Comparison of ENCODE assay signal across 20 cellular contexts in genomic region chr3:86949850-86950249, GRCh38. TPM values are rescaled to one million over a fixed set of nuclear protein-coding genes. Genes with fewer than 3 reads are reported as not detected.
"Had no signal": no experiment of that assay in that cellular context is flagged by ENCODE, and none has a peak within 500 bp of the region (broad histone marks: within the 10 kb centered on the region; RNA-seq: fewer than 3 reads in every experiment).

No MANE protein-coding gene starts in this region.

- DNase-seq: activated CD4-positive, alpha-beta memory T cell treated with anti-CD3 and anti-CD28 coated beads for 36 hours; activated CD8-positive, alpha-beta memory T cell treated with anti-CD3 and anti-CD28 coated beads, Interleukin-2, amount 10 ng/mL, durations not matched to agents 7 days and 5 days; activated naive CD4-positive, alpha-beta T cell treated with anti-CD3 and anti-CD28 coated beads, Interleukin-2, amount 10 ng/mL, durations not matched to agents 7 days and 5 days; activated T-cell treated with anti-CD3 and anti-CD28 coated beads, Interleukin-2, amount 50 U/mL, for 1 hour; effector memory CD4-positive, alpha-beta T cell; kidney; left lung; mucosa of descending colon; naive thymus-derived CD4-positive, alpha-beta T cell; stimulated activated CD4-positive, alpha-beta T cell treated with anti-CD3 and anti-CD28 coated beads, Interleukin-4, amount 100 ng/mL, for 24 hours; stimulated activated naive CD4-positive, alpha-beta T cell; tibial artery had no signal

- H3K9me3 ChIP-seq: left lung, mucosa of descending colon, tibial artery had no signal

- H3K4me3 Mint-ChIP-seq: activated CD4-positive, alpha-beta memory T cell treated with anti-CD3 and anti-CD28 coated beads for 36 hours; activated CD8-positive, alpha-beta memory T cell treated with anti-CD3 and anti-CD28 coated beads, Interleukin-2, amount 10 ng/mL, durations not matched to agents 7 days and 5 days; activated naive CD4-positive, alpha-beta T cell treated with anti-CD3 and anti-CD28 coated beads, Interleukin-2, amount 10 ng/mL, durations not matched to agents 7 days and 5 days; brain; dendritic cell treated with granulocyte-macrophage colony-stimulating factor and Interleukin-4, amounts not matched to agents 40 ng/mL and 50 ng/mL, for 4 days; memory B cell; naive thymus-derived CD4-positive, alpha-beta T cell had no signal

- H3K27me3 Mint-ChIP-seq: activated CD4-positive, alpha-beta memory T cell treated with anti-CD3 and anti-CD28 coated beads for 36 hours; activated CD8-positive, alpha-beta memory T cell treated with anti-CD3 and anti-CD28 coated beads, Interleukin-2, amount 10 ng/mL, durations not matched to agents 7 days and 5 days; activated naive CD4-positive, alpha-beta T cell treated with anti-CD3 and anti-CD28 coated beads, Interleukin-2, amount 10 ng/mL, durations not matched to agents 7 days and 5 days; brain; memory B cell; naive thymus-derived CD4-positive, alpha-beta T cell had no signal

- H3K9me3 Mint-ChIP-seq: activated CD4-positive, alpha-beta memory T cell treated with anti-CD3 and anti-CD28 coated beads for 36 hours; activated naive CD4-positive, alpha-beta T cell treated with anti-CD3 and anti-CD28 coated beads, Interleukin-2, amount 10 ng/mL, durations not matched to agents 7 days and 5 days; activated T-helper 2 cell treated with anti-CD3 and anti-CD28 coated beads, Interferon-gamma antibody, Interleukin-2, Interleukin-4, amounts not matched to agents 10 μg/mL and 5 μg/mL and 100 μg/mL, durations not matched to agents 14 hours and 24 hours and 36 hours; brain; dendritic cell treated with granulocyte-macrophage colony-stimulating factor and Interleukin-4, amounts not matched to agents 40 ng/mL and 50 ng/mL, for 4 days had no signal

- H3K4me3 ChIP-seq: left lung, mucosa of descending colon, skin epidermis, tibial artery had no signal

- H3K27me3 ChIP-seq: left lung, tibial artery had no signal

- H3K27ac Mint-ChIP-seq: activated CD4-positive, alpha-beta memory T cell treated with anti-CD3 and anti-CD28 coated beads for 36 hours; activated CD8-positive, alpha-beta memory T cell treated with anti-CD3 and anti-CD28 coated beads, Interleukin-2, amount 10 ng/mL, durations not matched to agents 7 days and 5 days; activated naive CD4-positive, alpha-beta T cell treated with anti-CD3 and anti-CD28 coated beads, Interleukin-2, amount 10 ng/mL, durations not matched to agents 7 days and 5 days; activated T-helper 2 cell treated with anti-CD3 and anti-CD28 coated beads, Interferon-gamma antibody, Interleukin-2, Interleukin-4, amounts not matched to agents 10 μg/mL and 5 μg/mL and 100 μg/mL, durations not matched to agents 14 hours and 24 hours and 36 hours; dendritic cell treated with granulocyte-macrophage colony-stimulating factor and Interleukin-4, amounts not matched to agents 40 ng/mL and 50 ng/mL, for 4 days; memory B cell; naive thymus-derived CD4-positive, alpha-beta T cell had no signal

- H3K4me1 Mint-ChIP-seq: activated CD8-positive, alpha-beta memory T cell treated with anti-CD3 and anti-CD28 coated beads, Interleukin-2, amount 10 ng/mL, durations not matched to agents 7 days and 5 days; activated naive CD4-positive, alpha-beta T cell treated with anti-CD3 and anti-CD28 coated beads, Interleukin-2, amount 10 ng/mL, durations not matched to agents 7 days and 5 days; memory B cell; naive thymus-derived CD4-positive, alpha-beta T cell had no signal

- H3K36me3 ChIP-seq: left lung had no signal

- ATAC-seq: activated CD8-positive, alpha-beta memory T cell treated with anti-CD3 and anti-CD28 coated beads, Interleukin-2, amount 10 ng/mL, durations not matched to agents 7 days and 5 days; left lung; mucosa of descending colon; naive thymus-derived CD4-positive, alpha-beta T cell had no signal

- H3K36me3 Mint-ChIP-seq: activated CD4-positive, alpha-beta memory T cell treated with anti-CD3 and anti-CD28 coated beads for 36 hours; activated CD8-positive, alpha-beta memory T cell treated with anti-CD3 and anti-CD28 coated beads, Interleukin-2, amount 10 ng/mL, durations not matched to agents 7 days and 5 days; activated naive CD4-positive, alpha-beta T cell treated with anti-CD3 and anti-CD28 coated beads, Interleukin-2, amount 10 ng/mL, durations not matched to agents 7 days and 5 days; memory B cell; naive thymus-derived CD4-positive, alpha-beta T cell had no signal

- H3K27ac ChIP-seq: epithelial cell of prostate, left lung, tibial artery, VCaP had no signal

RNA-seq across cellular contexts. Expression of gene VGLL3, which starts 41.1 kb away (rescaled TPM):
- total RNA-seq: activated CD4-positive, alpha-beta memory T cell treated with anti-CD3 and anti-CD28 coated beads for 36 hours; activated CD8-positive, alpha-beta memory T cell treated with anti-CD3 and anti-CD28 coated beads, Interleukin-2, amount 10 ng/mL, durations not matched to agents 7 days and 5 days; activated T-helper 2 cell treated with anti-CD3 and anti-CD28 coated beads, Interferon-gamma antibody, Interleukin-2, Interleukin-4, amounts not matched to agents 10 μg/mL and 5 μg/mL and 100 μg/mL, durations not matched to agents 14 hours and 24 hours and 36 hours; T-helper 1 cell treated with Interleukin-12 subunit alpha and Interleukin-12 subunit beta and Interleukin-4 antibody, amounts not matched to agents 30 ng/mL and 1 ng/mL, for 36 hours had no signal
- polyA plus RNA-seq: naive thymus-derived CD4-positive, alpha-beta T cell had no signal
